27 cellular contexts compared by ENCODE assay signal in genomic region chr9:92712767-92713166, GRCh38. TPM values are rescaled to one million over a fixed set of nuclear protein-coding genes. Genes with fewer than 3 reads are reported as not detected.
A peak's percentile ranks its signal among the peaks of the same experiment; 100 is the strongest.
DNase-seq lines count a peak whose midpoint lies in the region; ATAC-seq and TF ChIP-seq lines count a peak whose summit lies in the region.
"Had no signal": no experiment of that assay in that cellular context is flagged by ENCODE, and none has a peak within 500 bp of the region (broad histone marks: within the 10 kb centered on the region; RNA-seq: fewer than 3 reads in every experiment).

No MANE protein-coding gene starts in this region.

- peaks cover 15 to 41% (median 30%) of the 10 kb centered on the region in 4 donors for H3K4me1 Mint-ChIP-seq in CD4-positive, CD25-positive, alpha-beta regulatory T cell
- peaks cover 21% of the 10 kb centered on the region for H3K4me1 Mint-ChIP-seq in activated CD8-positive, alpha-beta T cell treated with anti-CD3 and anti-CD28 coated beads for 36 hours (ENCODE audit: low read depth)
- peaks cover 23 to 48% (median 40%) of the 10 kb centered on the region in 3 donors for H3K4me1 Mint-ChIP-seq in naive B cell

- no peaks in the 10 kb centered on the region for H3K27me3 ChIP-seq in CD4-positive, CD25-positive, alpha-beta regulatory T cell (ENCODE audit: control insufficient read depth, insufficient read depth, low read length)
- H3K27me3 ChIP-seq: brain microvascular endothelial cell, testis had no signal

- peak overlapping the region; percentile 86 for H3K4me3 ChIP-seq in CD4-positive, CD25-positive, alpha-beta regulatory T cell (ENCODE audit: low read depth, low read length)
- H3K4me3 ChIP-seq: testis had no signal

- no peak for ATAC-seq in CD4-positive, CD25-positive, alpha-beta regulatory T cell (ENCODE audit: low read depth in 2 of 2)
- ATAC-seq in activated CD8-positive, alpha-beta T cell treated with anti-CD3 and anti-CD28 coated beads for 36 hours: no peak
- no peak for ATAC-seq in naive B cell (ENCODE audit: low read depth in 2 of 2)
- ATAC-seq: right cardiac atrium had no signal

- H3K27me3 Mint-ChIP-seq in CD4-positive, CD25-positive, alpha-beta regulatory T cell: no peaks in the 10 kb centered on the region
- no peaks in the 10 kb centered on the region for H3K27me3 Mint-ChIP-seq in activated CD8-positive, alpha-beta T cell treated with anti-CD3 and anti-CD28 coated beads for 36 hours
- no peaks in the 10 kb centered on the region for H3K27me3 Mint-ChIP-seq in naive B cell

- peaks cover 45% of the 10 kb centered on the region for H3K36me3 ChIP-seq in CD4-positive, CD25-positive, alpha-beta regulatory T cell (ENCODE audit: control insufficient read depth, insufficient read depth, low read length)

- peaks cover 0 to 1% (median 0%) of the 10 kb centered on the region in 7 donors for H3K9me3 Mint-ChIP-seq in CD4-positive, CD25-positive, alpha-beta regulatory T cell
- no peaks in the 10 kb centered on the region for H3K9me3 Mint-ChIP-seq in activated CD8-positive, alpha-beta T cell treated with anti-CD3 and anti-CD28 coated beads for 36 hours
- no peaks in the 10 kb centered on the region for H3K9me3 Mint-ChIP-seq in naive B cell
- H3K9me3 Mint-ChIP-seq: CD14-positive monocyte, HFFc6, nephron progenitor cell had no signal

- CTCF ChIA-PET in activated CD8-positive, alpha-beta T cell treated with anti-CD3 and anti-CD28 coated beads for 36 hours (lab: Charles Lee): interaction anchor here (7.5 kb wide), 1 partner anchor 77 kb away, joined by 96 read pairs; no protein-coding TSS in a partner anchor

- peak overlapping the region in 3 of 4 donors; percentile 84 to 87 (median 86) for H3K4me3 Mint-ChIP-seq in CD4-positive, CD25-positive, alpha-beta regulatory T cell
- H3K4me3 Mint-ChIP-seq in activated CD8-positive, alpha-beta T cell treated with anti-CD3 and anti-CD28 coated beads for 36 hours: no peak overlapping the region
- peak overlapping the region in 2 of 8 donors; percentile 15 to 77 for H3K4me3 Mint-ChIP-seq in naive B cell
- H3K4me3 Mint-ChIP-seq: HFFc6, nephron progenitor cell had no signal

- H3K36me3 Mint-ChIP-seq in CD4-positive, CD25-positive, alpha-beta regulatory T cell: peaks cover 31% of the 10 kb centered on the region
- peaks cover 31% of the 10 kb centered on the region for H3K36me3 Mint-ChIP-seq in activated CD8-positive, alpha-beta T cell treated with anti-CD3 and anti-CD28 coated beads for 36 hours (ENCODE audit: low read depth)
- H3K36me3 Mint-ChIP-seq in naive B cell: peaks cover 7 to 22% of the 10 kb centered on the region in 2 donors

- peaks cover 35% of the 10 kb centered on the region for H3K4me1 ChIP-seq in CD4-positive, CD25-positive, alpha-beta regulatory T cell (ENCODE audit: control insufficient read depth, insufficient read depth, low read length, poor library complexity, severe bottlenecking)
- H3K4me1 ChIP-seq: parathyroid adenoma had no signal

- no peak for TF ChIP-seq CTCF in activated CD8-positive, alpha-beta T cell treated with anti-CD3 and anti-CD28 coated beads for 36 hours (IDR thresholded peaks at IDR 0.05)

- intact Hi-C loops in activated CD8-positive, alpha-beta T cell treated with anti-CD3 and anti-CD28 coated beads for 36 hours (cut with micrococcal nuclease): no loop called here

- no peak overlapping the region for H3K27ac ChIP-seq in CD4-positive, CD25-positive, alpha-beta regulatory T cell (ENCODE audit: insufficient read depth, low read length, poor library complexity, severe bottlenecking)
- H3K27ac ChIP-seq: brain microvascular endothelial cell, HL-60, KMS-11, parathyroid adenoma, testis, WERI-Rb-1 had no signal

- no peaks in the 10 kb centered on the region for H3K9me3 ChIP-seq in CD4-positive, CD25-positive, alpha-beta regulatory T cell (ENCODE audit: control insufficient read depth in 2 of 2, low read length in 2 of 2)
- H3K9me3 ChIP-seq: SK-N-SH, testis had no signal

- H3K27ac Mint-ChIP-seq in CD4-positive, CD25-positive, alpha-beta regulatory T cell: peak overlapping the region; percentile 92 to 98 (median 95)
- peak overlapping the region; percentile 67 for H3K27ac Mint-ChIP-seq in activated CD8-positive, alpha-beta T cell treated with anti-CD3 and anti-CD28 coated beads for 36 hours
- peak overlapping the region in 5 of 6 donors; percentile 65 to 91 (median 76) for H3K27ac Mint-ChIP-seq in naive B cell
- H3K27ac Mint-ChIP-seq: HFFc6 had no signal

- DNase-seq in 8988T (peak; percentile 10), naive B cell (no peak), NCI-H1092 (lab: John Stamatoyannopoulos, UW) (no peak), NCI-H774 (lab: John Stamatoyannopoulos, UW) (no peak), NCI-H510A treated with DMSO at 0.1 percent for 48 hours (lab: John Stamatoyannopoulos, UW) (no peak)
- DNase-seq in CD4-positive, CD25-positive, alpha-beta regulatory T cell: no peak
- DNase-seq in activated CD8-positive, alpha-beta T cell treated with anti-CD3 and anti-CD28 coated beads for 36 hours: no peak
- no peak for DNase-seq in effector CD8-positive, alpha-beta T cell (lab: John Stamatoyannopoulos, UW)
- DNase-seq: activated gamma-delta T cell treated with Interleukin-2 at 50 U/mL for 16 hours; brain microvascular endothelial cell; erythroblast; GOT3; HFFc6; midbrain; NCI-H146; NCI-H446; nephron progenitor cell; right cardiac atrium; SK-N-SH; stimulated activated CD4-positive, alpha-beta T cell treated with anti-CD3 and anti-CD28 coated beads, Interleukin-4, amount 100 ng/mL, for 24 hours; T1000; testis; WERI-Rb-1 had no signal

- POLR2A ChIA-PET in activated CD8-positive, alpha-beta T cell treated with anti-CD3 and anti-CD28 coated beads for 36 hours (lab: Charles Lee): interaction anchor here (1.1 kb wide), 1 partner anchor 51 kb away, joined by 4 read pairs; no protein-coding TSS in a partner anchor

RNA-seq across cellular contexts. Expression of gene IPPK, which starts 42.8 kb away (rescaled TPM):
- total RNA-seq in CD4-positive, CD25-positive, alpha-beta regulatory T cell: 9.2 TPM
- 1 to 10 TPM; 3.8 to 5.9 (median 5.4) TPM for polyA plus RNA-seq in CD4-positive, CD25-positive, alpha-beta regulatory T cell
- 10 to 100 TPM; 12.5 to 15.8 TPM for total RNA-seq in activated CD8-positive, alpha-beta T cell treated with anti-CD3 and anti-CD28 coated beads for 36 hours
- polyA plus RNA-seq in naive B cell (ENCODE audit: low read depth in 6 of 6): 10 to 100 TPM in 1 of 6 donors, 1 to 10 TPM in 5; 4.1 to 12.8 (median 6.1) TPM

RNA-seq across cellular contexts. Expression of gene BICD2, which starts 51.9 kb away (rescaled TPM):
- total RNA-seq in CD4-positive, CD25-positive, alpha-beta regulatory T cell: 29.3 TPM
- 1 to 10 TPM; 5.6 to 9.8 (median 7.6) TPM for polyA plus RNA-seq in CD4-positive, CD25-positive, alpha-beta regulatory T cell
- 10 to 100 TPM; 14.2 to 16.8 TPM for total RNA-seq in activated CD8-positive, alpha-beta T cell treated with anti-CD3 and anti-CD28 coated beads for 36 hours
- 10 to 100 TPM in 5 of 6 donors, 1 to 10 TPM in 1; 4.3 to 41.8 (median 29.6) TPM for polyA plus RNA-seq in naive B cell (ENCODE audit: low read depth in 6 of 6)
